In the genomic region with DNA sequence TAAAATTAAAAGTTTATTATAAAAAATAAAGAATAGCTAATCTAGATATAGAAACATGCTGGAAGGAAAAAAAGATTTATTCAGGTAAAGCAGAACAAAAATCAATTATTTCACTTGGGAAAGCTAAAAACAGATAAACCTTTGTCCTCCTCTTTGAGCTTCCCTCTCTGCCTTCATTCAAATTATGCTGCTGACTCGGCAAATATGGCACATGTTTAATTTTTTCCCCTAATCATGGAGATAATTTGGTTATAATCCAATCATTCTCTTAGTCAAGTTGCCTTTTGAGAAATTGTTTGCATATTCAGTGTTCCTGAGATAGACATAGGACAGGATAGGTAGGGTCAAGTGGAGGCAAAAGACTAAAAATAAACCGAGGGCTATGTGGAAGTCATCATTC, we compare ENCODE assay signal across 27 cellular contexts.
"Had no signal": no experiment of that assay in that cellular context is flagged by ENCODE, and none has a peak within 500 bp of the region (broad histone marks: within the 10 kb centered on the region; RNA-seq: fewer than 3 reads in every experiment).

No MANE protein-coding gene starts in this region.

- H3K27me3 ChIP-seq: ascending aorta, breast epithelium, cardiac muscle cell, colonic mucosa had no signal

- H3K4me3 ChIP-seq: ascending aorta, breast epithelium, cardiac muscle cell, colonic mucosa had no signal

- H3K36me3 ChIP-seq: ascending aorta, breast epithelium, cardiac muscle cell, colonic mucosa, WERI-Rb-1 had no signal

- H3K9me3 ChIP-seq: ascending aorta, breast epithelium, colonic mucosa had no signal

- ATAC-seq: activated CD4-positive, CD25-positive, alpha-beta regulatory T cell treated with anti-CD3 and anti-CD28 coated beads, Interleukin-2, amount 50 U/mL, for 24 hours; activated CD8-positive, alpha-beta T cell treated with anti-CD3 and anti-CD28 coated beads for 36 hours; activated naive CD4-positive, alpha-beta T cell treated with anti-CD3 and anti-CD28 coated beads, Interleukin-2, amount 50 U/mL, for 72 hours; activated T-cell treated with anti-CD3 and anti-CD28 coated beads, Interleukin-2, amount 50 U/mL, for 4 hours; esophagus mucosa had no signal

- H3K27ac ChIP-seq: ascending aorta, breast epithelium, cardiac muscle cell, colonic mucosa, WERI-Rb-1 had no signal

- DNase-seq: activated B cell treated with CpG ODN at 0.5 μM for 24 hours; activated CD4-positive, alpha-beta T cell treated with anti-CD3 and anti-CD28 coated beads for 48 hours; activated CD4-positive, alpha-beta T cell treated with anti-CD3 and anti-CD28 coated beads, Interleukin-2, amount 50 U/mL, for 1 hour; activated CD4-positive, alpha-beta T cell treated with anti-CD3 and anti-CD28 coated beads, Interleukin-2, amount 50 U/mL, for 48 hours; activated CD8-positive, alpha-beta memory T cell treated with anti-CD3 and anti-CD28 coated beads for 24 hours; activated CD8-positive, alpha-beta T cell treated with anti-CD3 and anti-CD28 coated beads for 36 hours; activated gamma-delta T cell; activated naive CD4-positive, alpha-beta T cell; activated naive CD4-positive, alpha-beta T cell treated with anti-CD3 and anti-CD28 coated beads, Interleukin-2, amount 10 ng/mL, durations not matched to agents 7 days and 5 days; activated naive CD8-positive, alpha-beta T cell treated with anti-CD3 and anti-CD28 coated beads, Interleukin-2, amount 10 ng/mL, durations not matched to agents 7 days and 5 days; activated T-cell treated with anti-CD3 and anti-CD28 coated beads, Interleukin-2, amount 50 U/mL, for 4 hours; central memory CD4-positive, alpha-beta T cell; cerebellar nuclear complex; colonic mucosa; effector CD8-positive, alpha-beta T cell; endodermal cell; foreskin fibroblast; head of caudate nucleus; hypothalamus; T1000; WERI-Rb-1 had no signal

- H3K4me1 ChIP-seq: ascending aorta, breast epithelium, colonic mucosa had no signal
